In genomic region chr15:65901836-65902235, GRCh38 we compare ENCODE assay signal across 14 cellular contexts. TPM values are rescaled to one million over a fixed set of nuclear protein-coding genes. Genes with fewer than 3 reads are reported as not detected.
DNase-seq lines count a peak whose midpoint lies in the region; ATAC-seq and TF ChIP-seq lines count a peak whose summit lies in the region.
"Had no signal": no experiment of that assay in that cellular context is flagged by ENCODE, and none has a peak within 500 bp of the region (broad histone marks: within the 10 kb centered on the region; RNA-seq: fewer than 3 reads in every experiment).

No MANE protein-coding gene starts in this region.

- peaks cover 31% of the 10 kb centered on the region in 2 experiments for H3K4me1 Mint-ChIP-seq in H9
- H3K4me1 Mint-ChIP-seq in activated B cell treated with CpG ODN at 0.5 μM for 24 hours = peaks cover 43% of the 10 kb centered on the region
- H3K4me1 Mint-ChIP-seq in naive B cell = peaks cover 20 to 27% (median 23%) of the 10 kb centered on the region in 3 donors

- H3K27me3 Mint-ChIP-seq in H9 (ENCODE audit: low read depth) (no peaks in the 10 kb centered on the region), activated B cell treated with CpG ODN at 0.5 μM for 24 hours (no peaks in the 10 kb centered on the region), naive B cell (no peaks in the 10 kb centered on the region)
- H3K27me3 Mint-ChIP-seq: activated CD4-positive, alpha-beta memory T cell treated with anti-CD3 and anti-CD28 coated beads, Interleukin-2, amount 10 ng/mL, durations not matched to agents 7 days and 5 days had no signal

- no peak overlapping the region for H2BK15ac ChIP-seq in H9 (ENCODE audit: low read depth, low read length)

- no peak overlapping the region for H3K4ac ChIP-seq in H9 (ENCODE audit: low read depth, low read length)

- POLR2A ChIA-PET in activated B cell treated with CpG ODN at 0.5 μM for 24 hours (lab: Charles Lee) = interaction anchor here (0.6 to 2.7 kb wide), 5 partner anchors 15 to 485 kb away, joined by 4 to 15 read pairs (median 6); partner anchors contain the start of genes MAP2K1 and RAB11A

- H4K20me1 ChIP-seq in BLaER1 = 0 out of 2 replicates have a peak, but pooled peaks cover 11% of the 10 kb centered on the region
- H4K20me1 ChIP-seq in H9 (ENCODE audit: control insufficient read depth, insufficient read depth, insufficient read length) = no peaks in the 10 kb centered on the region

- peaks cover 86% of the 10 kb centered on the region for H3K36me3 ChIP-seq in BLaER1
- no peaks in the 10 kb centered on the region for H3K36me3 ChIP-seq in mucosa of descending colon (ENCODE audit: low read depth)

- H3K9me3 Mint-ChIP-seq in H9 = no peaks in the 10 kb centered on the region
- no peaks in the 10 kb centered on the region for H3K9me3 Mint-ChIP-seq in activated B cell treated with CpG ODN at 0.5 μM for 24 hours
- H3K9me3 Mint-ChIP-seq in naive B cell = no peaks in the 10 kb centered on the region
- H3K9me3 Mint-ChIP-seq: activated CD4-positive, alpha-beta memory T cell treated with anti-CD3 and anti-CD28 coated beads, Interleukin-2, amount 10 ng/mL, durations not matched to agents 7 days and 5 days had no signal

- H3K36me3 Mint-ChIP-seq in H9 (ENCODE audit: insufficient read depth in 1 of 3, low read depth in 3 of 3) (peaks cover 13 to 49% (median 27%) of the 10 kb centered on the region in 3 experiments), activated B cell treated with CpG ODN at 0.5 μM for 24 hours (ENCODE audit: low read depth) (peaks cover 56% of the 10 kb centered on the region), naive B cell (peaks cover 3 to 19% of the 10 kb centered on the region in 2 donors)

- no peak overlapping the region for H4K8ac ChIP-seq in H9 (replicated peaks; ENCODE audit: insufficient read length, low read depth, low read length)

- H3T11ph ChIP-seq in H9 (ENCODE audit: low read length) = no peak overlapping the region

- DNase-seq in H9 = no peak
- no peak for DNase-seq in activated B cell treated with CpG ODN at 0.5 μM for 24 hours
- DNase-seq in naive B cell = no peak
- DNase-seq in mucosa of descending colon = no peak
- no peak for DNase-seq in cerebellar nuclear complex (lab: John Stamatoyannopoulos, UW)
- DNase-seq: activated CD4-positive, alpha-beta memory T cell treated with anti-CD3 and anti-CD28 coated beads, Interleukin-2, amount 10 ng/mL, durations not matched to agents 7 days and 5 days; activated T-cell treated with anti-CD3 and anti-CD28 coated beads, Interleukin-2, amount 50 U/mL, for 48 hours; COR-L47; MG63; NCI-H82 had no signal

- H3K56ac ChIP-seq in H9 (ENCODE audit: insufficient read length, low read depth, low read length) = no peak overlapping the region

- H3K4me3 Mint-ChIP-seq in H9 = no peak overlapping the region
- H3K4me3 Mint-ChIP-seq in activated B cell treated with CpG ODN at 0.5 μM for 24 hours = no peak overlapping the region
- peak overlapping the region in 3 of 8 donors; percentile 22 to 49 (median 40) for H3K4me3 Mint-ChIP-seq in naive B cell
- H3K4me3 Mint-ChIP-seq: activated CD4-positive, alpha-beta memory T cell treated with anti-CD3 and anti-CD28 coated beads, Interleukin-2, amount 10 ng/mL, durations not matched to agents 7 days and 5 days had no signal

- no peak overlapping the region for H2AFZ ChIP-seq in H9 (ENCODE audit: low read length)

- H3K27ac Mint-ChIP-seq in H9 (peak overlapping the region in 2 of 3 experiments; percentile 33 to 40; a peak in 1 of 7 replicates), activated B cell treated with CpG ODN at 0.5 μM for 24 hours (peak overlapping the region; percentile 61), naive B cell (peak overlapping the region in 5 of 6 donors; percentile 11 to 94 (median 84))
- H3K27ac Mint-ChIP-seq: activated CD4-positive, alpha-beta memory T cell treated with anti-CD3 and anti-CD28 coated beads, Interleukin-2, amount 10 ng/mL, durations not matched to agents 7 days and 5 days had no signal

- peak overlapping the region; percentile 36 for H3K4me2 ChIP-seq in BLaER1
- H3K4me2 ChIP-seq in H9 (ENCODE audit: insufficient read depth, insufficient read length, low read length) = no peak overlapping the region

- no peak overlapping the region for H3K18ac ChIP-seq in H9 (ENCODE audit: insufficient read length, low read depth, low read length)

- no CpG with 5 or more reads among the region's 3 CpGs for WGBS in H9 (ENCODE audit: extremely low coverage, insufficient read length, low lambda C conversion rate)

- no peaks in the 10 kb centered on the region for H3K9me3 ChIP-seq in BLaER1
- H3K9me3 ChIP-seq in H9 (ENCODE audit: control insufficient read depth, low read depth, low read length) = no peaks in the 10 kb centered on the region
- H3K9me3 ChIP-seq in mucosa of descending colon = no peaks in the 10 kb centered on the region
- H3K9me3 ChIP-seq: MG63, right atrium auricular region had no signal

- no peak overlapping the region for H2BK20ac ChIP-seq in H9 (ENCODE audit: low read depth, low read length, poor library complexity, severe bottlenecking)

- H2BK5ac ChIP-seq in H9 (ENCODE audit: insufficient read length, low read length) = no peak overlapping the region

- no peak overlapping the region for H3K9ac ChIP-seq in BLaER1
- no peak overlapping the region for H3K9ac ChIP-seq in H9 (ENCODE audit: extremely low read depth, insufficient read length, low read length)

- H3K23me2 ChIP-seq in H9 (ENCODE audit: insufficient read length, low read depth, low read length, poor library complexity, severe bottlenecking) = no peaks in the 10 kb centered on the region

- no peak overlapping the region for H2AK5ac ChIP-seq in H9 (ENCODE audit: insufficient read length, low read length)

- H4K5ac ChIP-seq in H9 (ENCODE audit: insufficient read length, low read depth, low read length) = no peak overlapping the region

- TF ChIP-seq CTCF in H9 (conservative IDR thresholded peaks at IDR 0.05) (no peak), activated B cell treated with CpG ODN at 0.5 μM for 24 hours (IDR thresholded peaks at IDR 0.05) (no peak), mucosa of descending colon (IDR thresholded peaks at IDR 0.05) (no peak)

- H3K79me2 ChIP-seq in H9 (ENCODE audit: insufficient read depth, low read length) = no peaks in the 10 kb centered on the region

- H3K4me1 ChIP-seq in BLaER1 (peaks cover 16% of the 10 kb centered on the region), H9 (ENCODE audit: insufficient read depth, low read length) (peaks cover 9% of the 10 kb centered on the region; the same call in 1 of the 2 replicates), mucosa of descending colon (ENCODE audit: low read depth) (peaks cover 15% of the 10 kb centered on the region)

- H4K91ac ChIP-seq in H9 (ENCODE audit: insufficient read length, low read depth, low read length) = no peak overlapping the region

- H3K27ac ChIP-seq in BLaER1 = no peak overlapping the region
- no peak overlapping the region for H3K27ac ChIP-seq in H9 (ENCODE audit: insufficient read length, low read depth, low read length)
- H3K27ac ChIP-seq: right atrium auricular region had no signal

- no peaks in the 10 kb centered on the region for H3K79me1 ChIP-seq in H9 (ENCODE audit: insufficient read depth, low read depth, low read length, poor library complexity, severe bottlenecking)

- no peak overlapping the region for H3K14ac ChIP-seq in H9 (ENCODE audit: insufficient read depth, low read length)

- H3K4me3 ChIP-seq in BLaER1 (no peak overlapping the region), mucosa of descending colon (no peak overlapping the region)
- H3K4me3 ChIP-seq: MG63, right atrium auricular region had no signal

- CTCF ChIA-PET in activated B cell treated with CpG ODN at 0.5 μM for 24 hours (lab: Charles Lee) = interaction anchor here (1.3 to 1.8 kb wide), 3 partner anchors 15 to 81 kb away, joined by 3 to 6 read pairs (median 3); partner anchors contain the start of gene RAB11A

- H2BK12ac ChIP-seq in H9 (ENCODE audit: insufficient read length, low read depth, low read length) = no peak overlapping the region

- no peak overlapping the region for H2BK120ac ChIP-seq in H9 (ENCODE audit: low read depth, low read length, poor library complexity, severe bottlenecking)

- intact Hi-C loops in activated B cell treated with CpG ODN at 0.5 μM for 24 hours (cut with micrococcal nuclease) = loop anchor here (1.0 to 5.0 kb wide), 4 partner anchors 15 to 80 kb away; partner anchors contain the start of gene RAB11A
- intact Hi-C loops in mucosa of descending colon (cut with DNase I, micrococcal nuclease) = no loop called here

- no peak for ATAC-seq in activated B cell treated with CpG ODN at 0.5 μM for 24 hours (ENCODE audit: low read depth)
- ATAC-seq in naive B cell (ENCODE audit: low read depth in 2 of 2) = no peak
- ATAC-seq in mucosa of descending colon = no peak
- no peak for ATAC-seq in HG02642 (IDR thresholded peaks at IDR 0.05; ENCODE audit: poor library complexity, unreplicated experiment)
- ATAC-seq in GM19035 (IDR thresholded peaks at IDR 0.05; ENCODE audit: unreplicated experiment) = no peak

- no peak overlapping the region for H3K23ac ChIP-seq in H9 (ENCODE audit: insufficient read length, low read depth, low read length)

- H3K27me3 ChIP-seq in BLaER1 (no peaks in the 10 kb centered on the region), H9 (ENCODE audit: insufficient read depth, low read length) (no peaks in the 10 kb centered on the region)
- H3K27me3 ChIP-seq: MG63, right atrium auricular region had no signal

RNA-seq across cellular contexts. Expression of gene RAB11A, which starts 32.5 kb away (rescaled TPM):
- total RNA-seq in H9 (2021) = 217 and 224 TPM in 2 replicates
- 98.2 and 104 TPM in 2 replicates for total RNA-seq in activated B cell treated with CpG ODN at 0.5 μM for 24 hours
- polyA plus RNA-seq in naive B cell (ENCODE audit: low read depth in 6 of 6) = 100 to 1,000 TPM; 204 to 294 (median 234) TPM
- total RNA-seq in mucosa of descending colon = 100 to 1,000 TPM; 214 to 330 (median 320) TPM
